1 cellular context compared by ENCODE assay signal in genomic region chr6:127267742-127268588, GRCh38.
TF ChIP-seq lines count a peak whose summit lies in the region.

No MANE protein-coding gene starts in this region.

TF ChIP-seq in GM12878, 131 proteins besides CTCF, POLR2A, EP300 and RAD21 (continued from another document):
- TF ChIP-seq MEF2A (IDR thresholded peaks at IDR 0.05; ENCODE audit: insufficient read depth, low read depth, low read length) (0 out of 2 replicates have a peak, but pooled peaks have one; percentile 24), PKNOX1 (IDR thresholded peaks at IDR 0.05) (peak; percentile 56), RFX5 (IDR thresholded peaks at IDR 0.05; ENCODE audit: low read depth, low read length) (no peak), KLF5 (IDR thresholded peaks at IDR 0.05; ENCODE audit: partially characterized antibody) (no peak), KAT2A (conservative IDR thresholded peaks at IDR 0.05; ENCODE audit: control insufficient read depth, low read depth, low read length) (no peak), IRF4 (IDR thresholded peaks at IDR 0.05; ENCODE audit: low read depth, low read length) (no peak), ZBTB40 (IDR thresholded peaks at IDR 0.05; ENCODE audit: borderline replicate concordance) (0 out of 2 replicates have a peak, but pooled peaks have one; percentile 7), BACH1 (IDR thresholded peaks at IDR 0.05; ENCODE audit: borderline replicate concordance) (no peak)
